15 cellular contexts compared by ENCODE assay signal in genomic region chr4:3177905-3178304, GRCh38.
DNase-seq lines count a peak whose midpoint lies in the region; ATAC-seq, FAIRE-seq and TF ChIP-seq lines count a peak whose summit lies in the region.
"Had no signal": no experiment of that assay in that cellular context is flagged by ENCODE, and none has a peak within 500 bp of the region (broad histone marks: within the 10 kb centered on the region; RNA-seq: fewer than 3 reads in every experiment).

No MANE protein-coding gene starts in this region.

- no peaks in the 10 kb centered on the region for H3K9me3 Mint-ChIP-seq in brain
- no peaks in the 10 kb centered on the region for H3K9me3 Mint-ChIP-seq in activated T-cell treated with anti-CD3 and anti-CD28 coated beads, Interleukin-2, amount 50 U/mL, for 24 hours
- H3K9me3 Mint-ChIP-seq: CD8-positive, alpha-beta T cell; GM23338 had no signal

- peak overlapping the region; percentile 50 to 72 (median 60) for H3K27ac ChIP-seq in pancreas

- peak overlapping the region in 3 of 5 experiments; percentile 50 to 66 (median 66) for H3K27ac Mint-ChIP-seq in brain
- H3K27ac Mint-ChIP-seq in activated T-cell treated with anti-CD3 and anti-CD28 coated beads, Interleukin-2, amount 50 U/mL, for 24 hours = no peak overlapping the region
- H3K27ac Mint-ChIP-seq: CD8-positive, alpha-beta T cell; GM23338 had no signal

- H3K9me3 ChIP-seq in pancreas = no peaks in the 10 kb centered on the region
- H3K9me3 ChIP-seq: Caco-2 had no signal

- TF ChIP-seq CTCF in brain (conservative IDR thresholded peaks at IDR 0.05) (no peak), pancreas (IDR thresholded peaks at IDR 0.05) (no peak)

- H3K27me3 ChIP-seq in pancreas = no peaks in the 10 kb centered on the region

- H3K4me3 ChIP-seq in pancreas = peak overlapping the region in 3 of 4 donors; percentile 14 to 37 (median 30)
- H3K4me3 ChIP-seq: GM23338 had no signal

- WGBS in pancreas, 2 donors = 33 to 44% methylated on average over 7 of the region's 7 CpGs

- no peak for FAIRE-seq in pancreas (lab: Jason Lieb, UNC)
- FAIRE-seq: A204.1, GM12891 had no signal

- DNase-seq in NCI-H82 (lab: John Stamatoyannopoulos, UW) (peak; percentile 34), NCI-H82 treated with DMSO at 0.1 percent for 48 hours (lab: John Stamatoyannopoulos, UW; ENCODE audit: unreplicated experiment) (no peak), pancreas (no peak), AG20443 (ENCODE audit: low spot score) (no peak), COR-L47 (lab: John Stamatoyannopoulos, UW) (no peak)
- no peak for DNase-seq in activated T-cell treated with anti-CD3 and anti-CD28 coated beads, Interleukin-2, amount 50 U/mL, for 24 hours
- DNase-seq: Caco-2; CD8-positive, alpha-beta T cell; DMS79; H7 had no signal

- H3K4me1 Mint-ChIP-seq in brain = peaks cover 68% of the 10 kb centered on the region
- H3K4me1 Mint-ChIP-seq in activated T-cell treated with anti-CD3 and anti-CD28 coated beads, Interleukin-2, amount 50 U/mL, for 24 hours (ENCODE audit: low read depth) = peaks cover 16% of the 10 kb centered on the region
- H3K4me1 Mint-ChIP-seq: CD14-positive monocyte had no signal

- H3K36me3 Mint-ChIP-seq in brain = peaks cover 86% of the 10 kb centered on the region
- H3K36me3 Mint-ChIP-seq in activated T-cell treated with anti-CD3 and anti-CD28 coated beads, Interleukin-2, amount 50 U/mL, for 24 hours (ENCODE audit: low read depth) = peaks cover 93% of the 10 kb centered on the region

- peaks cover 0 to 18% (median 7%) of the 10 kb centered on the region in 3 donors for H3K36me3 ChIP-seq in pancreas

- ATAC-seq in pancreas = peak; percentile 41 to 56 (median 42)
- ATAC-seq: CD8-positive, alpha-beta T cell; GM23338 had no signal

- intact Hi-C loops in pancreas (cut with DNase I) = no loop called here

- peaks cover 0 to 6% (median 5%) of the 10 kb centered on the region in 3 donors for H3K4me1 ChIP-seq in pancreas

- no peaks in the 10 kb centered on the region for H3K27me3 Mint-ChIP-seq in brain
- no peaks in the 10 kb centered on the region for H3K27me3 Mint-ChIP-seq in activated T-cell treated with anti-CD3 and anti-CD28 coated beads, Interleukin-2, amount 50 U/mL, for 24 hours

- H3K4me3 Mint-ChIP-seq in brain = no peak overlapping the region
- H3K4me3 Mint-ChIP-seq in activated T-cell treated with anti-CD3 and anti-CD28 coated beads, Interleukin-2, amount 50 U/mL, for 24 hours = no peak overlapping the region
- H3K4me3 Mint-ChIP-seq: CD14-positive monocyte; CD8-positive, alpha-beta T cell; GM23338 had no signal
